1 cellular context compared by ENCODE assay signal in genomic region chr14:74882103-74882920, GRCh38.
TF ChIP-seq lines count a peak whose summit lies in the region.

No MANE protein-coding gene starts in this region.

TF ChIP-seq in WTC11, 78 proteins besides CTCF, POLR2A, EP300 and RAD21 (continued from another document):
- no peak for TF ChIP-seq ERG (CRISPR knock-in tag; IDR thresholded peaks at IDR 0.05)
- TF ChIP-seq MLX (CRISPR knock-in tag; IDR thresholded peaks at IDR 0.05), result no peak
- 0 out of 2 replicates have a peak, but pooled peaks have one; percentile 1 for TF ChIP-seq SP1 (CRISPR knock-in tag; conservative IDR thresholded peaks at IDR 0.05)
- no peak for TF ChIP-seq SMAD4 (CRISPR knock-in tag; IDR thresholded peaks at IDR 0.05)
- TF ChIP-seq ZNF138 (CRISPR knock-in tag; conservative IDR thresholded peaks at IDR 0.05), result no peak
- peak; percentile 54; the same call in 1 of the 2 replicates for TF ChIP-seq ZBTB43 (CRISPR knock-in tag; IDR thresholded peaks at IDR 0.05)
- TF ChIP-seq NFYB (CRISPR knock-in tag; conservative IDR thresholded peaks at IDR 0.05; ENCODE audit: low read depth), result peak; percentile 39; the same call in 1 of the 2 replicates
- no peak for TF ChIP-seq ETV6 (CRISPR knock-in tag; IDR thresholded peaks at IDR 0.05)
- 0 out of 2 replicates have a peak, but pooled peaks have one; percentile 1 for TF ChIP-seq ESRRA (CRISPR knock-in tag; IDR thresholded peaks at IDR 0.05; ENCODE audit: borderline replicate concordance)
- TF ChIP-seq TP53 (CRISPR knock-in tag; IDR thresholded peaks at IDR 0.05), result no peak
- no peak for TF ChIP-seq FOXP4 (CRISPR knock-in tag; IDR thresholded peaks at IDR 0.05)
- no peak for TF ChIP-seq AFF4 (CRISPR knock-in tag; IDR thresholded peaks at IDR 0.05; ENCODE audit: borderline replicate concordance)
TF ChIP-seq in WTC11: peak in this region for 9.
